Comparison of ENCODE assay signal across 1 cellular context in the genomic region with DNA sequence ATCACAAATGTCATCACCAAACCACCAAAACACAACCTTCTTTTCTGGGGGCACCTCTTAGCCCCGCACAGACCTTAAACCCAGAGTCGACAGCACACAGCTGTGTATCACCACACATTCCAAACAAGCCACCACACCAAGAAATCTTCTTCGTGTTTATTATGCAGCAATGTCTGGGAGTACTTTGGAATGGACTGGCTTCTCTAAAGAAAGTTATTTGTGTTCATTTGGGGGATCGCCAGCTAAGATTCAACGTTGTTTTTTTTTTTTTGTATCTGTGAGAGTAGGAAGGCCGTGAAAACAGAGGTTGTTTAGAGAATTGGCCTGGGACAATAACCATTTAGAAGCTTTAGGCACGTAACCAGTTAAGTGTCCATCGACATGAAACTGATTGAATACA.
TF ChIP-seq lines count a peak whose summit lies in the region.

No MANE protein-coding gene starts in this region.

TF ChIP-seq in HepG2, 621 proteins besides CTCF, POLR2A, EP300 and RAD21 (continued from another document):
- TF ChIP-seq TP53 (CRISPR knock-in tag; conservative IDR thresholded peaks at IDR 0.05) (no peak), GZF1 (CRISPR knock-in tag; IDR thresholded peaks at IDR 0.05) (no peak), FOXA3 (CRISPR knock-in tag; IDR thresholded peaks at IDR 0.05) (no peak), HNRNPK (IDR thresholded peaks at IDR 0.05; ENCODE audit: low read depth, low read length, poor library complexity, severe bottlenecking) (no peak), EEA1 (CRISPR knock-in tag; IDR thresholded peaks at IDR 0.05; ENCODE audit: borderline replicate concordance) (no peak), ATF7-NPFF (CRISPR knock-in tag; IDR thresholded peaks at IDR 0.05; ENCODE audit: low read depth) (no peak), ZFP1 (CRISPR knock-in tag; IDR thresholded peaks at IDR 0.05) (no peak), ZNF737 (CRISPR knock-in tag; IDR thresholded peaks at IDR 0.05; ENCODE audit: borderline replicate concordance) (no peak), ZNF781 (CRISPR knock-in tag; IDR thresholded peaks at IDR 0.05; ENCODE audit: borderline replicate concordance, not compliant biosample characterization) (no peak), ZNF180 (CRISPR knock-in tag; IDR thresholded peaks at IDR 0.05; ENCODE audit: borderline replicate concordance, low read depth) (no peak), MYNN (CRISPR knock-in tag; IDR thresholded peaks at IDR 0.05; ENCODE audit: low read depth) (no peak), IKZF1 (IDR thresholded peaks at IDR 0.05) (no peak)
- TF ChIP-seq, protein P1, sequence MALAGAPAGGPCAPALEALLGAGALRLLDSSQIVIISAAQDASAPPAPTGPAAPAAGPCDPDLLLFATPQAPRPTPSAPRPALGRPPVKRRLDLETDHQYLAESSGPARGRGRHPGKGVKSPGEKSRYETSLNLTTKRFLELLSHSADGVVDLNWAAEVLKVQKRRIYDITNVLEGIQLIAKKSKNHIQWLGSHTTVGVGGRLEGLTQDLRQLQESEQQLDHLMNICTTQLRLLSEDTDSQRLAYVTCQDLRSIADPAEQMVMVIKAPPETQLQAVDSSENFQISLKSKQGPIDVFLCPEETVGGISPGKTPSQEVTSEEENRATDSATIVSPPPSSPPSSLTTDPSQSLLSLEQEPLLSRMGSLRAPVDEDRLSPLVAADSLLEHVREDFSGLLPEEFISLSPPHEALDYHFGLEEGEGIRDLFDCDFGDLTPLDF (CRISPR knock-in tag; IDR thresholded peaks at IDR 0.05), result no peak
- TF ChIP-seq, protein P2, sequence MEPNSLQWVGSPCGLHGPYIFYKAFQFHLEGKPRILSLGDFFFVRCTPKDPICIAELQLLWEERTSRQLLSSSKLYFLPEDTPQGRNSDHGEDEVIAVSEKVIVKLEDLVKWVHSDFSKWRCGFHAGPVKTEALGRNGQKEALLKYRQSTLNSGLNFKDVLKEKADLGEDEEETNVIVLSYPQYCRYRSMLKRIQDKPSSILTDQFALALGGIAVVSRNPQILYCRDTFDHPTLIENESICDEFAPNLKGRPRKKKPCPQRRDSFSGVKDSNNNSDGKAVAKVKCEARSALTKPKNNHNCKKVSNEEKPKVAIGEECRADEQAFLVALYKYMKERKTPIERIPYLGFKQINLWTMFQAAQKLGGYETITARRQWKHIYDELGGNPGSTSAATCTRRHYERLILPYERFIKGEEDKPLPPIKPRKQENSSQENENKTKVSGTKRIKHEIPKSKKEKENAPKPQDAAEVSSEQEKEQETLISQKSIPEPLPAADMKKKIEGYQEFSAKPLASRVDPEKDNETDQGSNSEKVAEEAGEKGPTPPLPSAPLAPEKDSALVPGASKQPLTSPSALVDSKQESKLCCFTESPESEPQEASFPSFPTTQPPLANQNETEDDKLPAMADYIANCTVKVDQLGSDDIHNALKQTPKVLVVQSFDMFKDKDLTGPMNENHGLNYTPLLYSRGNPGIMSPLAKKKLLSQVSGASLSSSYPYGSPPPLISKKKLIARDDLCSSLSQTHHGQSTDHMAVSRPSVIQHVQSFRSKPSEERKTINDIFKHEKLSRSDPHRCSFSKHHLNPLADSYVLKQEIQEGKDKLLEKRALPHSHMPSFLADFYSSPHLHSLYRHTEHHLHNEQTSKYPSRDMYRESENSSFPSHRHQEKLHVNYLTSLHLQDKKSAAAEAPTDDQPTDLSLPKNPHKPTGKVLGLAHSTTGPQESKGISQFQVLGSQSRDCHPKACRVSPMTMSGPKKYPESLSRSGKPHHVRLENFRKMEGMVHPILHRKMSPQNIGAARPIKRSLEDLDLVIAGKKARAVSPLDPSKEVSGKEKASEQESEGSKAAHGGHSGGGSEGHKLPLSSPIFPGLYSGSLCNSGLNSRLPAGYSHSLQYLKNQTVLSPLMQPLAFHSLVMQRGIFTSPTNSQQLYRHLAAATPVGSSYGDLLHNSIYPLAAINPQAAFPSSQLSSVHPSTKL (CRISPR knock-in tag; IDR thresholded peaks at IDR 0.05), result no peak
- TF ChIP-seq, protein P3, sequence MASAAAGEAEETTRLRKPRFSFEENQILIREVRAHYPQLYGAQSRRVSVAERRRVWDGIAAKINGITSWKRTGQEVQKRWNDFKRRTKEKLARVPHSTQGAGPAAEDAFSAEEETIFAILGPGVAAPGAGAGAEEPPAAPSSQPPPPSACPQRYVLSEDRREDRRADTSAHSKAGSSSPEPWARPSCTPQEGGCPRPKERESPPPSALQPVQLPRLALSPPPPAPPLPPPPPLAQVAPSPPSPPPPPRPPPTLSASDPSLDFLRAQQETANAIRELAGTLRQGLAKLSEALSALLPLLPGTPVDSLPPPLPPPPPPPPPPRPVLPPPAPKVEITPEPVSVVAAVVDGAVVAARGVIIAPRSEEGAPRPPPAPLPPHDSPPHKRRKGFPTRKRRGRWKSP (CRISPR knock-in tag; IDR thresholded peaks at IDR 0.05), result no peak
- TF ChIP-seq, protein P4, sequence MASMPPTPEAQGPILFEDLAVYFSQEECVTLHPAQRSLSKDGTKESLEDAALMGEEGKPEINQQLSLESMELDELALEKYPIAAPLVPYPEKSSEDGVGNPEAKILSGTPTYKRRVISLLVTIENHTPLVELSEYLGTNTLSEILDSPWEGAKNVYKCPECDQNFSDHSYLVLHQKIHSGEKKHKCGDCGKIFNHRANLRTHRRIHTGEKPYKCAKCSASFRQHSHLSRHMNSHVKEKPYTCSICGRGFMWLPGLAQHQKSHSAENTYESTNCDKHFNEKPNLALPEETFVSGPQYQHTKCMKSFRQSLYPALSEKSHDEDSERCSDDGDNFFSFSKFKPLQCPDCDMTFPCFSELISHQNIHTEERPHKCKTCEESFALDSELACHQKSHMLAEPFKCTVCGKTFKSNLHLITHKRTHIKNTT (CRISPR knock-in tag; IDR thresholded peaks at IDR 0.05), result no peak
- TF ChIP-seq, protein P5, sequence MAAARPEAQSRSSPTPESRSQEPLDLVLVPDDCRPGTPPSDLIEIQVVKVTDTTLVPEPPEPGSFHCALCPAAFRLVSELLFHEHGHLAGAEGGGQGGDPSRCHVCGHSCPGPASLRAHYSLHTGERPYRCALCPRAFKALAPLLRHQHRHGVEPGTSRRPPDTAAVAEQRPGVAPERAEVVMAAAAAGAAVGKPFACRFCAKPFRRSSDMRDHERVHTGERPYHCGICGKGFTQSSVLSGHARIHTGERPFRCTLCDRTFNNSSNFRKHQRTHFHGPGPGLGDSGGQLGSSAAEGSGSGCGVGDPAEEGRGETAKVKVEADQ (CRISPR knock-in tag; IDR thresholded peaks at IDR 0.05; ENCODE audit: borderline replicate concordance), result no peak
